ENCODE assay signal across 22 cellular contexts in genomic region chr6:39400026-39400425, GRCh38.
"Had no signal": no experiment of that assay in that cellular context is flagged by ENCODE, and none has a peak within 500 bp of the region (broad histone marks: within the 10 kb centered on the region; RNA-seq: fewer than 3 reads in every experiment).

No MANE protein-coding gene starts in this region.

- H3K27ac ChIP-seq: colonic mucosa, coronary artery, epithelial cell of prostate, esophagus squamous epithelium, foreskin keratinocyte, gastrocnemius medialis, gastroesophageal sphincter, heart left ventricle, heart right ventricle had no signal

- H3K36me3 ChIP-seq: colonic mucosa, esophagus squamous epithelium, gastrocnemius medialis, gastroesophageal sphincter, heart left ventricle, heart right ventricle had no signal

- H3K4me1 ChIP-seq: colonic mucosa, esophagus squamous epithelium, foreskin keratinocyte, gastrocnemius medialis, gastroesophageal sphincter, heart left ventricle, heart right ventricle had no signal

- H3K9me3 ChIP-seq: colonic mucosa, esophagus squamous epithelium, gastrocnemius medialis, gastroesophageal sphincter, heart left ventricle, heart right ventricle had no signal

- H3K27me3 ChIP-seq: colonic mucosa, dorsolateral prefrontal cortex, esophagus squamous epithelium, foreskin keratinocyte, gastrocnemius medialis, gastroesophageal sphincter, heart left ventricle, heart right ventricle had no signal

- H3K4me3 ChIP-seq: colonic mucosa, coronary artery, dorsolateral prefrontal cortex, esophagus squamous epithelium, gastrocnemius medialis, gastroesophageal sphincter, heart left ventricle, heart right ventricle had no signal

- DNase-seq: colonic mucosa; cortex of kidney; dermis blood vessel endothelial cell; dorsolateral prefrontal cortex; effector CD4-positive, alpha-beta T cell; effector CD8-positive, alpha-beta T cell; effector memory CD4-positive, alpha-beta T cell; effector memory CD8-positive, alpha-beta T cell; endodermal cell; erythroblast; esophagus squamous epithelium; foreskin fibroblast; foreskin keratinocyte; foreskin melanocyte; gastrocnemius medialis; glutamatergic neuron; head of caudate nucleus; heart left ventricle; heart right ventricle had no signal
